ENCODE assay signal across 16 cellular contexts in the genomic region with DNA sequence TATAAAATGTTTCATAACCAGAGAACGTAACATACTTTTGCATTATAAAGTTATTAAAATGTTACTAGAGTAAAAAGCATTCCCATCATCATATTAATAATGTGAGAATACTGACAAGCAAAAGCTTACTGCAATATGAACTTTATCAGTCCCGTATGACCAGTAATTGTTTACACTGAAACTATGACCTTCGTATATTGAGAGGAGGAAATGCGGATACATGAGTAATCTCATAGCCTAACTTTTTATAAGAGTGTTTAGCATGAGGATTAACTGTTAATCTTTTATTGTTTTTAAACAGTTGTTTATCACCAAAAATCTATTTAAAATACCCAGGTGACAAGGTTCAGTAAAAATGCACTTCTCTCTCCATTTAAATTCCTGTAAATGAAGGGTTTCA.
"Had no signal": no experiment of that assay in that cellular context is flagged by ENCODE, and none has a peak within 500 bp of the region (broad histone marks: within the 10 kb centered on the region; RNA-seq: fewer than 3 reads in every experiment).

No MANE protein-coding gene starts in this region.

- FAIRE-seq: urothelium cell line had no signal

- H3K4me3 Mint-ChIP-seq: naive B cell, nephron had no signal

- H3K9me3 Mint-ChIP-seq: naive B cell, nephron had no signal

- ATAC-seq: right cardiac atrium had no signal

- H3K27me3 Mint-ChIP-seq: naive B cell had no signal

- H3K36me3 ChIP-seq: thoracic aorta had no signal

- H3K4me3 ChIP-seq: coronary artery, hepatocyte, stomach, thoracic aorta had no signal

- H3K27ac Mint-ChIP-seq: naive B cell, nephron had no signal

- H3K36me3 Mint-ChIP-seq: naive B cell had no signal

- DNase-seq: effector CD4-positive, alpha-beta T cell; foreskin melanocyte; head of caudate nucleus; naive B cell; right cardiac atrium; small intestine; stimulated activated CD4-positive, alpha-beta T cell treated with anti-CD3 and anti-CD28 coated beads, Interleukin-12 subunit alpha, Interleukin-12 subunit beta, amount 100 ng/mL, for 4 hours; stimulated activated naive CD4-positive, alpha-beta T cell; stomach; substantia nigra; trophoblast cell had no signal

- H3K27me3 ChIP-seq: hepatocyte, stomach had no signal

- H3K4me1 Mint-ChIP-seq: naive B cell, nephron had no signal
